In genomic region chr1:118209648-118210047, GRCh38 we compare ENCODE assay signal across 20 cellular contexts. TPM values are rescaled to one million over a fixed set of nuclear protein-coding genes. Genes with fewer than 3 reads are reported as not detected.
DNase-seq lines count a peak whose midpoint lies in the region; ATAC-seq and TF ChIP-seq lines count a peak whose summit lies in the region.
"Had no signal": no experiment of that assay in that cellular context is flagged by ENCODE, and none has a peak within 500 bp of the region (broad histone marks: within the 10 kb centered on the region; RNA-seq: fewer than 3 reads in every experiment).

No MANE protein-coding gene starts in this region.

- H3K4me1 ChIP-seq in mammary epithelial cell (ENCODE audit: insufficient read depth, low read length) (peaks cover 26% of the 10 kb centered on the region), foreskin keratinocyte (peaks cover 28% of the 10 kb centered on the region), mucosa of descending colon (ENCODE audit: low read depth) (no peaks in the 10 kb centered on the region)

- 2% methylated on average over 6 of the region's 6 CpGs for WGBS in mammary epithelial cell (ENCODE audit: low coverage, missing lambda C conversion rate)

- H3K79me2 ChIP-seq in mammary epithelial cell (ENCODE audit: insufficient read depth, low read length): no peaks in the 10 kb centered on the region

- no peaks in the 10 kb centered on the region for H3K27me3 ChIP-seq in mammary epithelial cell (ENCODE audit: insufficient read depth, low read length)
- no peaks in the 10 kb centered on the region for H3K27me3 ChIP-seq in foreskin keratinocyte

- H3K27ac ChIP-seq in mammary epithelial cell (ENCODE audit: insufficient read depth, low read depth, low read length) (peak overlapping the region; percentile 27), foreskin keratinocyte (peak overlapping the region; percentile 36)

- H2AFZ ChIP-seq in mammary epithelial cell (ENCODE audit: low read depth, low read length): peak overlapping the region; percentile 43

- no peak overlapping the region for H3K4me3 ChIP-seq in mammary epithelial cell (replicated peaks in 1 of 3; ENCODE audit: insufficient read depth in 1 of 3, low read depth in 2 of 3, low read length in 3 of 3)
- H3K4me3 ChIP-seq in mucosa of descending colon: no peak overlapping the region

- CTCF ChIA-PET in mammary epithelial cell (lab: Charles Lee; ENCODE audit: low non-redundant PET): no interaction called here

- dilution Hi-C loops in mammary epithelial cell (cut with HindIII; ENCODE audit: low sequenced_read_pairs): no loop called here

- H3K4me2 ChIP-seq in mammary epithelial cell (ENCODE audit: insufficient read depth, low read depth, low read length): peak overlapping the region; percentile 43

- peak; percentile 96 for ATAC-seq in foreskin keratinocyte
- no peak for ATAC-seq in Right ventricle myocardium superior (ENCODE audit: poor library complexity)
- no peak for ATAC-seq in HG02885 (IDR thresholded peaks at IDR 0.05; ENCODE audit: poor library complexity, unreplicated experiment)
- ATAC-seq in GM21576 (IDR thresholded peaks at IDR 0.05; ENCODE audit: unreplicated experiment): no peak
- no peak for ATAC-seq in mucosa of descending colon

- H3K9ac ChIP-seq in mammary epithelial cell (ENCODE audit: insufficient read depth, low read length): no peak overlapping the region

- intact Hi-C loops in mammary epithelial cell (cut with micrococcal nuclease) (loop anchor here (1.0 to 5.0 kb wide), 3 partner anchors 25 to 1068 kb away; partner anchors contain the start of gene SPAG17), Right ventricle myocardium superior (cut with DNase I) (no loop called here), mucosa of descending colon (cut with DNase I, micrococcal nuclease) (no loop called here)

- H4K20me1 ChIP-seq in mammary epithelial cell (ENCODE audit: insufficient read depth, low read length): no peaks in the 10 kb centered on the region

- no TSS peak for BruUV-seq in mammary epithelial cell (replicated peaks; lab: Mats Ljungman, UMichigan)

- in situ Hi-C loops in mammary epithelial cell (cut with MboI; ENCODE audit: low sequenced_read_pairs in 2 of 2): no loop called here

- H3K36me3 ChIP-seq in mammary epithelial cell (ENCODE audit: insufficient read depth, low read length) (no peaks in the 10 kb centered on the region), mucosa of descending colon (ENCODE audit: low read depth) (no peaks in the 10 kb centered on the region)

- H3K9me3 ChIP-seq in mammary epithelial cell (replicated peaks; ENCODE audit: insufficient read depth, low read length) (no peaks in the 10 kb centered on the region), mucosa of descending colon (no peaks in the 10 kb centered on the region)

- no peak for TF ChIP-seq CTCF in mammary epithelial cell (conservative IDR thresholded peaks at IDR 0.05 in 1 of 2, IDR thresholded peaks at IDR 0.05 in 1 of 2; ENCODE audit: extremely low read depth in 1 of 2, insufficient read depth in 1 of 2, low read depth in 1 of 2, low read length in 2 of 2)
- no peak for TF ChIP-seq CTCF in foreskin keratinocyte (conservative IDR thresholded peaks at IDR 0.05)
- no peak for TF ChIP-seq CTCF in mucosa of descending colon (IDR thresholded peaks at IDR 0.05)

- peak; percentile 74 for DNase-seq in HPDE6-E6E7 (ENCODE audit: extremely low spot score)
- peak; percentile 48 for DNase-seq in NCI-H345 (lab: John Stamatoyannopoulos, UW)
- DNase-seq in mammary epithelial cell: peak; percentile 98
- peak; percentile 99 for DNase-seq in foreskin keratinocyte
- no peak for DNase-seq in Right ventricle myocardium superior
- no peak for DNase-seq in mucosa of descending colon
- DNase-seq: ACHN; C1 segment of cervical spinal cord; CD8-positive, alpha-beta memory T cell; DMS79 treated with DMSO at 0.1 percent for 48 hours; H7; Kasumi-1; MM.1S; NCI-H187; NCI-H2107; NCI-H748 treated with DMSO at 0.1 percent for 48 hours had no signal

RNA-seq across cellular contexts. Expression of gene SPAG17, which starts 24.6 kb away (rescaled TPM):
- total RNA-seq in mammary epithelial cell: under 1 TPM in 1 of 2 donors, not detected in 1; 0.33 TPM
- polyA plus RNA-seq in mammary epithelial cell: not detected
- not detected for polyA minus RNA-seq in mammary epithelial cell
- total RNA-seq in foreskin keratinocyte: 0.10 and 0.39 TPM in 2 replicates
- polyA plus RNA-seq in foreskin keratinocyte: 0.18 and 0.20 TPM in 2 replicates
- not detected for total RNA-seq in Right ventricle myocardium superior
- not detected for total RNA-seq in mucosa of descending colon
- total RNA-seq: CD8-positive, alpha-beta memory T cell; RPMI7951; T-helper 1 cell treated with Interleukin-12 subunit alpha and Interleukin-12 subunit beta and Interleukin-4 antibody, amounts not matched to agents 30 ng/mL and 1 ng/mL, for 36 hours had no signal
- polyA plus RNA-seq: CD8-positive, alpha-beta memory T cell had no signal

Comparison
In these comparisons a context has a peak if more than half of its experiments do, and no peak if none do; other contexts are left out.
1. DNase-seq: peak in HPDE6-E6E7 (single experiment), NCI-H345 (single experiment), mammary epithelial cell (single experiment) and foreskin keratinocyte (2 of 2); none in Right ventricle myocardium superior (single experiment) and mucosa of descending colon (0 of 3).